1 cellular context compared by ENCODE assay signal in the genomic region with DNA sequence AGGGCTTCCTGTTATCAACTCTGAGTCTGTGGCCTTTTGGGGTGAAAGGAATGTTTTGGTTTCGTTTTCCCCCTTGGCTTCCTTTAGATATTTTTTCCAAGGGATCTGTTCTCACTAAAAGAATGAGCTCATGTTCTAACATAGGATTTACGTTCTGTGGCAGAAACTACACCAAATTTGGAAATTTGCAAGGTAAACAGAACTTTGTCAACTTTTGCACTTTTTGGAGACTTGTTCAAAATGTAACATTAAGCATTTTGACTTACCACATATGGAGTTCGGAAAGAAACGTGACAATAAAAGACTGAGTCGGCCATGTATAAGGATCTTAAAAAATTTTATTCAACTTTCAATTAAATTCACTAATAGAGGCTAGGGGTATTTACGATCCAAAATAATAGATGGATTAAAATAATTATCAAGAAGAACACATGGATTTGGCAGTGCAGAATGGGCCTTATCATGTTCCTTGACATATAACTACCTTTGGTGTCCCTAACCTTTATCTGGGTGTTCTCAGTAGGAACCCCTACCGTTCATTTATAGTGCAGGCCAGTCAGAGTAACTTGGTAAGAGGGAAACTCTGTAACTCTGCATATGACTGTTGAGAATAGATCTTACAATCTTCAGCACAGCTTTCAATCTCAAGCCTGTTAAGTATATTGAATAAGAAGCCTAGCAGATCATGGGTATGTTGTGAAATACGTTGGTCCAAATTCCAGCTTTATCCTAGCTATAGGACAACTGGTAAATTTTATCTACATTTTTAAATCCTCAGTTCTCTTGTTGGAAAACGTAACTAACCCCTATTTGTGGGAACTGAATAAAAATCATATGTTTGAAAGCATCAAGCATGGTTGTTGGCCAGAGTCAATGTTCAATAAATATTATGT.
TF ChIP-seq lines count a peak whose summit lies in the region.

No MANE protein-coding gene starts in this region.

TF ChIP-seq in liver, 16 proteins besides CTCF, POLR2A, EP300 and RAD21 (continued from another document):
- TF ChIP-seq, protein P1, sequence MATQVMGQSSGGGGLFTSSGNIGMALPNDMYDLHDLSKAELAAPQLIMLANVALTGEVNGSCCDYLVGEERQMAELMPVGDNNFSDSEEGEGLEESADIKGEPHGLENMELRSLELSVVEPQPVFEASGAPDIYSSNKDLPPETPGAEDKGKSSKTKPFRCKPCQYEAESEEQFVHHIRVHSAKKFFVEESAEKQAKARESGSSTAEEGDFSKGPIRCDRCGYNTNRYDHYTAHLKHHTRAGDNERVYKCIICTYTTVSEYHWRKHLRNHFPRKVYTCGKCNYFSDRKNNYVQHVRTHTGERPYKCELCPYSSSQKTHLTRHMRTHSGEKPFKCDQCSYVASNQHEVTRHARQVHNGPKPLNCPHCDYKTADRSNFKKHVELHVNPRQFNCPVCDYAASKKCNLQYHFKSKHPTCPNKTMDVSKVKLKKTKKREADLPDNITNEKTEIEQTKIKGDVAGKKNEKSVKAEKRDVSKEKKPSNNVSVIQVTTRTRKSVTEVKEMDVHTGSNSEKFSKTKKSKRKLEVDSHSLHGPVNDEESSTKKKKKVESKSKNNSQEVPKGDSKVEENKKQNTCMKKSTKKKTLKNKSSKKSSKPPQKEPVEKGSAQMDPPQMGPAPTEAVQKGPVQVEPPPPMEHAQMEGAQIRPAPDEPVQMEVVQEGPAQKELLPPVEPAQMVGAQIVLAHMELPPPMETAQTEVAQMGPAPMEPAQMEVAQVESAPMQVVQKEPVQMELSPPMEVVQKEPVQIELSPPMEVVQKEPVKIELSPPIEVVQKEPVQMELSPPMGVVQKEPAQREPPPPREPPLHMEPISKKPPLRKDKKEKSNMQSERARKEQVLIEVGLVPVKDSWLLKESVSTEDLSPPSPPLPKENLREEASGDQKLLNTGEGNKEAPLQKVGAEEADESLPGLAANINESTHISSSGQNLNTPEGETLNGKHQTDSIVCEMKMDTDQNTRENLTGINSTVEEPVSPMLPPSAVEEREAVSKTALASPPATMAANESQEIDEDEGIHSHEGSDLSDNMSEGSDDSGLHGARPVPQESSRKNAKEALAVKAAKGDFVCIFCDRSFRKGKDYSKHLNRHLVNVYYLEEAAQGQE (IDR thresholded peaks at IDR 0.05) = peak; percentile 19
